Comparison of ENCODE assay signal across 21 cellular contexts in genomic region chr19:33215438-33216197, GRCh38. TPM values are rescaled to one million over a fixed set of nuclear protein-coding genes. Genes with fewer than 3 reads are reported as not detected.
DNase-seq lines count a peak whose midpoint lies in the region; ATAC-seq, FAIRE-seq and TF ChIP-seq lines count a peak whose summit lies in the region.
"Had no signal": no experiment of that assay in that cellular context is flagged by ENCODE, and none has a peak within 500 bp of the region (broad histone marks: within the 10 kb centered on the region; RNA-seq: fewer than 3 reads in every experiment).

No MANE protein-coding gene starts in this region.

- no peak for ATAC-seq in left ventricle myocardium superior
- no peak for ATAC-seq in effector memory CD8-positive, alpha-beta T cell (replicated peaks)

- H3K4me1 ChIP-seq in left ventricle myocardium inferior (no peaks in the 10 kb centered on the region), HEK293 (ENCODE audit: control insufficient read depth, insufficient read depth, low read length) (peaks cover 2% of the 10 kb centered on the region; the same call in 1 of the 2 replicates), NT2/D1 (ENCODE audit: insufficient read depth, insufficient read length) (peaks cover 18% of the 10 kb centered on the region)
- H3K4me1 ChIP-seq: HAP-1 had no signal

- H3K9me3 ChIP-seq in left ventricle myocardium inferior (replicated peaks) (no peaks in the 10 kb centered on the region), HEK293 (ENCODE audit: control insufficient read depth, insufficient read depth, low read depth, low read length) (no peaks in the 10 kb centered on the region), NT2/D1 (ENCODE audit: insufficient read depth, low read length) (no peaks in the 10 kb centered on the region)
- H3K9me3 ChIP-seq: HAP-1 had no signal

- H3K4me1 Mint-ChIP-seq in effector memory CD8-positive, alpha-beta T cell (ENCODE audit: low read depth in 2 of 2) = no peaks in the 10 kb centered on the region

- no peak overlapping the region for H3K27ac ChIP-seq in left ventricle myocardium inferior (replicated peaks)
- H3K27ac ChIP-seq in HEK293 (ENCODE audit: extremely low read depth, low read depth, low read length) = no peak overlapping the region

- intact Hi-C loops in left ventricle myocardium superior (cut with micrococcal nuclease) (no loop called here), left ventricle myocardium inferior (cut with micrococcal nuclease) (no loop called here)

- H3K27ac Mint-ChIP-seq in effector memory CD8-positive, alpha-beta T cell = no peak overlapping the region
- H3K27ac Mint-ChIP-seq: CD4-positive, alpha-beta memory T cell; GM23338 had no signal

- no peak for TF ChIP-seq CTCF in left ventricle myocardium inferior (IDR thresholded peaks at IDR 0.05; ENCODE audit: borderline replicate concordance)
- no peak for TF ChIP-seq CTCF in HEK293 (tag by site-specific recombination; IDR thresholded peaks at IDR 0.05)

- H3K4me3 ChIP-seq in left ventricle myocardium inferior (no peak overlapping the region), HEK293 (ENCODE audit: low read depth, low read length) (no peak overlapping the region), NT2/D1 (ENCODE audit: insufficient read length, low read depth) (no peak overlapping the region)
- H3K4me3 ChIP-seq: GM23338, HAP-1 had no signal

- no peaks in the 10 kb centered on the region for H3K36me3 ChIP-seq in left ventricle myocardium inferior
- no peaks in the 10 kb centered on the region for H3K36me3 ChIP-seq in HEK293 (ENCODE audit: control insufficient read depth in 2 of 2, insufficient read depth in 1 of 2, low read length in 2 of 2)
- peaks cover 5% of the 10 kb centered on the region for H3K36me3 ChIP-seq in NT2/D1 (ENCODE audit: insufficient read depth, insufficient read length, low read length)
- H3K36me3 ChIP-seq: HAP-1 had no signal

- DNase-seq in left ventricle myocardium superior = peak; percentile 9
- DNase-seq in left ventricle myocardium inferior = no peak
- no peak for DNase-seq in NT2/D1 (ENCODE audit: low read depth, low spot score)
- DNase-seq in frontal cortex (ENCODE audit: low spot score in 2 of 2) = no peak
- no peak for DNase-seq in effector memory CD8-positive, alpha-beta T cell
- DNase-seq: C1 segment of cervical spinal cord; Calu3; CD4-positive, alpha-beta memory T cell; COR-L47; DMS53; DMS79 treated with DMSO at 0.1 percent for 48 hours; GF-D8 had no signal

- POLR2A ChIA-PET in HEK293 (lab: Yijun Ruan, JAX) = no interaction called here

- no peaks in the 10 kb centered on the region for H3K36me3 Mint-ChIP-seq in effector memory CD8-positive, alpha-beta T cell (ENCODE audit: insufficient read depth)
- H3K36me3 Mint-ChIP-seq: CD4-positive, alpha-beta memory T cell had no signal

- H3K27me3 ChIP-seq in left ventricle myocardium inferior (ENCODE audit: low read depth) (peaks cover 42% of the 10 kb centered on the region), NT2/D1 (ENCODE audit: insufficient read depth, insufficient read length) (peaks cover 4% of the 10 kb centered on the region)

- peak overlapping the region; percentile 42 for H3K9ac ChIP-seq in NT2/D1 (ENCODE audit: insufficient read length, low read depth)

- no peaks in the 10 kb centered on the region for H3K9me3 Mint-ChIP-seq in effector memory CD8-positive, alpha-beta T cell
- H3K9me3 Mint-ChIP-seq: CD4-positive, alpha-beta memory T cell; GM23338 had no signal

- H3K27me3 Mint-ChIP-seq in effector memory CD8-positive, alpha-beta T cell = peaks cover 10 to 28% of the 10 kb centered on the region in 2 donors

- CTCF ChIA-PET in HEK293 (lab: Yijun Ruan, JAX) = interaction anchor here (0.6 to 2.9 kb wide), 9 partner anchors 19 to 1095 kb away, joined by 3 to 19 read pairs (median 4); no protein-coding TSS in a partner anchor

- H3K4me3 Mint-ChIP-seq in effector memory CD8-positive, alpha-beta T cell = no peak overlapping the region
- H3K4me3 Mint-ChIP-seq: CD4-positive, alpha-beta memory T cell; GM23338 had no signal

- no peak for FAIRE-seq in frontal cortex (lab: Jason Lieb, UNC)
- FAIRE-seq: GM12891, GM18507, H54 had no signal

TF ChIP-seq in HEK293, 187 proteins besides CTCF, POLR2A, EP300 and RAD21:
- TF ChIP-seq ZNF404 (tag by site-specific recombination; IDR thresholded peaks at IDR 0.05) = no peak
- TF ChIP-seq ZNF366 (tag by site-specific recombination; conservative IDR thresholded peaks at IDR 0.05) = peak; percentile 78
- no peak for TF ChIP-seq KLF17 (tag by site-specific recombination; IDR thresholded peaks at IDR 0.05)
- no peak for TF ChIP-seq ZBTB20 (tag by site-specific recombination; IDR thresholded peaks at IDR 0.05)
- TF ChIP-seq ZNF280C (tag by site-specific recombination; IDR thresholded peaks at IDR 0.05) = no peak
- TF ChIP-seq EGR2 (tag by site-specific recombination; IDR thresholded peaks at IDR 0.05; ENCODE audit: low read depth) = peak; percentile 52
- TF ChIP-seq ZNF391 (tag by site-specific recombination; IDR thresholded peaks at IDR 0.05; ENCODE audit: borderline replicate concordance, low read depth) = no peak
- 0 out of 2 replicates have a peak, but pooled peaks have one; percentile 7 for TF ChIP-seq ZNF23 (tag by site-specific recombination; IDR thresholded peaks at IDR 0.05; ENCODE audit: borderline replicate concordance)
- no peak for TF ChIP-seq KLF10 (tag by site-specific recombination; IDR thresholded peaks at IDR 0.05)
TF ChIP-seq in HEK293: peak in this region for 3.

RNA-seq across cellular contexts. Expression of gene SLC7A10, which starts 10.0 kb away (rescaled TPM):
- total RNA-seq in left ventricle myocardium superior (not detected), left ventricle myocardium inferior (not detected), frontal cortex (0.41 TPM)
- total RNA-seq: A172; Calu3; CD4-positive, alpha-beta memory T cell; Daoy; G401 had no signal

RNA-seq across cellular contexts. Expression of gene LRP3, which starts 21.5 kb away (rescaled TPM):
- 19.5 TPM for total RNA-seq in left ventricle myocardium superior
- 20.8 TPM for total RNA-seq in left ventricle myocardium inferior
- total RNA-seq in frontal cortex = 93.8 TPM
